15 cellular contexts compared by ENCODE assay signal in the genomic region with DNA sequence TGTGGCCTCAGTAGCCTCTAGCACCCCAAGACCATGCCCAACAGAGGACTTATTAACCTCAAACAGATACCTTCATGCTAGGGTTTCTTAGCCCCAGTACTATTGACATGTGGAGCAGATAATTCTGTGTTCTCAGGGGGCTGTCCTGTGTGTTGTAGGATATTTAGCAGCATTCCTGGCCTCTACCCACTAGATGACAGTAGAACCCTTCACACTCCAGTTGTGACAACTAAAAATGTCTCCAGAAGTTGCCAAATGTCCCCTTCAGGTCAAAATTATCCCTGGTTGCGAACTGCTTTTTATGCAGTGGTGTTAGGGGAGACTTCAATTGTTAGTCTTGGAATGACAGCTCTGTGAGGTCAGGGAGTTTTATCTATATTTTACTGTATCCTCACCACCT. TPM values are rescaled to one million over a fixed set of nuclear protein-coding genes. Genes with fewer than 3 reads are reported as not detected.
A peak's percentile ranks its signal among the peaks of the same experiment; 100 is the strongest.
DNase-seq lines count a peak whose midpoint lies in the region; TF ChIP-seq lines count a peak whose summit lies in the region.
"Had no signal": no experiment of that assay in that cellular context is flagged by ENCODE, and none has a peak within 500 bp of the region (broad histone marks: within the 10 kb centered on the region; RNA-seq: fewer than 3 reads in every experiment).

No MANE protein-coding gene starts in this region.

- peaks cover 4% of the 10 kb centered on the region for H3K27me3 Mint-ChIP-seq in activated naive CD4-positive, alpha-beta T cell treated with anti-CD3 and anti-CD28 coated beads, Interleukin-2, amount 10 ng/mL, durations not matched to agents 7 days and 5 days

- CTCF ChIA-PET in activated naive CD4-positive, alpha-beta T cell treated with anti-CD3 and anti-CD28 coated beads, Interleukin-2, amount 10 ng/mL, durations not matched to agents 7 days and 5 days (lab: Charles Lee) = no interaction called here

- H3K9ac ChIP-seq in Karpas-422 (ENCODE audit: low read length) = no peak overlapping the region
- H3K9ac ChIP-seq: BLaER1 treated with 17β-estradiol and CSF1 and Interleukin-3, amounts not matched to agents 10 nM and 100 nM had no signal

- H3K4me1 ChIP-seq in Karpas-422 (ENCODE audit: low read length) = no peaks in the 10 kb centered on the region
- H3K4me1 ChIP-seq: uterus had no signal

- in situ Hi-C loops in GM13977 (cut with MboI; ENCODE audit: low pct_unique_long_range_greater_than_20kb, low sequenced_read_pairs, unreplicated experiment) = no loop called here

- no peak overlapping the region for H3K4me2 ChIP-seq in Karpas-422 (ENCODE audit: low read depth, low read length, poor library complexity, severe bottlenecking)
- H3K4me2 ChIP-seq: BLaER1 treated with 17β-estradiol and CSF1 and Interleukin-3, amounts not matched to agents 10 nM and 100 nM had no signal

- TF ChIP-seq CTCF in AG09319 (IDR thresholded peaks at IDR 0.05; ENCODE audit: low read depth, low read length) (peak; percentile 29), GM13977 (IDR thresholded peaks at IDR 0.05; ENCODE audit: extremely low read depth, insufficient read depth, missing control alignments) (peak; percentile 15), VCaP (conservative IDR thresholded peaks at IDR 0.05) (peak; percentile 82)

- H4K20me1 ChIP-seq in Karpas-422 (ENCODE audit: insufficient read depth, low read depth, low read length) = no peaks in the 10 kb centered on the region
- H4K20me1 ChIP-seq: BLaER1 treated with 17β-estradiol and CSF1 and Interleukin-3, amounts not matched to agents 10 nM and 100 nM had no signal

- no peaks in the 10 kb centered on the region for H3K27me3 ChIP-seq in Karpas-422 (ENCODE audit: low read length)
- H3K27me3 ChIP-seq: uterus had no signal

- no peak overlapping the region for H3K4me3 Mint-ChIP-seq in activated naive CD4-positive, alpha-beta T cell treated with anti-CD3 and anti-CD28 coated beads, Interleukin-2, amount 10 ng/mL, durations not matched to agents 7 days and 5 days
- H3K4me3 Mint-ChIP-seq: naive B cell had no signal

- H3K4me3 ChIP-seq in Karpas-422 (ENCODE audit: low read length) = no peak overlapping the region
- H3K4me3 ChIP-seq: BLaER1 treated with 17β-estradiol and CSF1 and Interleukin-3, amounts not matched to agents 10 nM and 100 nM; spleen; uterus had no signal

- no peaks in the 10 kb centered on the region for H3K9me3 ChIP-seq in Karpas-422 (ENCODE audit: low read length)
- H3K9me3 ChIP-seq: BLaER1 treated with 17β-estradiol and CSF1 and Interleukin-3, amounts not matched to agents 10 nM and 100 nM; spleen; uterus had no signal

- no peak overlapping the region for H2AFZ ChIP-seq in Karpas-422 (ENCODE audit: low read length)

- H3K36me3 Mint-ChIP-seq in activated naive CD4-positive, alpha-beta T cell treated with anti-CD3 and anti-CD28 coated beads, Interleukin-2, amount 10 ng/mL, durations not matched to agents 7 days and 5 days = no peaks in the 10 kb centered on the region
- H3K36me3 Mint-ChIP-seq: naive B cell had no signal

- H3K79me2 ChIP-seq in Karpas-422 (ENCODE audit: low read length) = no peaks in the 10 kb centered on the region

- H3K27ac Mint-ChIP-seq in activated naive CD4-positive, alpha-beta T cell treated with anti-CD3 and anti-CD28 coated beads, Interleukin-2, amount 10 ng/mL, durations not matched to agents 7 days and 5 days = no peak overlapping the region
- H3K27ac Mint-ChIP-seq: naive B cell had no signal

- H3K9me3 Mint-ChIP-seq in activated naive CD4-positive, alpha-beta T cell treated with anti-CD3 and anti-CD28 coated beads, Interleukin-2, amount 10 ng/mL, durations not matched to agents 7 days and 5 days = no peaks in the 10 kb centered on the region

- no peaks in the 10 kb centered on the region for H3K9me2 ChIP-seq in Karpas-422 (replicated peaks; ENCODE audit: insufficient read depth, low read length)

- H3K4me1 Mint-ChIP-seq in activated naive CD4-positive, alpha-beta T cell treated with anti-CD3 and anti-CD28 coated beads, Interleukin-2, amount 10 ng/mL, durations not matched to agents 7 days and 5 days = no peaks in the 10 kb centered on the region

- DNase-seq in AG09319 (ENCODE audit: extremely low read depth, low read depth) (no peak), GM13977 (ENCODE audit: low spot score) (no peak), kidney tubule cell (ENCODE audit: low spot score) (peak; percentile 35), GM03348 (ENCODE audit: low spot score) (no peak), Karpas-422 (no peak)
- no peak for DNase-seq in effector CD8-positive, alpha-beta T cell (lab: John Stamatoyannopoulos, UW)
- no peak for DNase-seq in activated naive CD4-positive, alpha-beta T cell treated with anti-CD3 and anti-CD28 coated beads, Interleukin-2, amount 10 ng/mL, durations not matched to agents 7 days and 5 days
- DNase-seq: IMR-90, naive B cell, NCI-H2227 treated with DMSO at 0.1 percent for 48 hours, spleen, uterus had no signal

- H3K36me3 ChIP-seq in Karpas-422 (ENCODE audit: insufficient read depth, low read length) = no peaks in the 10 kb centered on the region
- H3K36me3 ChIP-seq: BLaER1 treated with 17β-estradiol and CSF1 and Interleukin-3, amounts not matched to agents 10 nM and 100 nM; spleen; uterus had no signal

- H3K27ac ChIP-seq in VCaP (no peak overlapping the region), Karpas-422 (ENCODE audit: low read length) (no peak overlapping the region)
- H3K27ac ChIP-seq: BLaER1 treated with 17β-estradiol and CSF1 and Interleukin-3, amounts not matched to agents 10 nM and 100 nM; epithelial cell of prostate; spleen; uterus had no signal

RNA-seq across cellular contexts. Expression of a gene that starts 8.1 kb away (rescaled TPM):
- total RNA-seq in Karpas-422 (2014; rRNA removed; shearing (Covaris generic); ENCODE audit: low replicate concordance) = 0.11 TPM in 1 of 2 replicates, not detected in the other

Comparison
In these comparisons a context has a peak if more than half of its experiments do, and no peak if none do; other contexts are left out.
1. CTCF ChIP-seq: peak in every context shown above with its lines; median percentile 82 in VCaP; 29 in AG09319; 15 in GM13977.